In genomic region chr16:85326794-85327181, GRCh38 we compare ENCODE assay signal across 14 cellular contexts.
DNase-seq lines count a peak whose midpoint lies in the region; FAIRE-seq and TF ChIP-seq lines count a peak whose summit lies in the region.
"Had no signal": no experiment of that assay in that cellular context is flagged by ENCODE, and none has a peak within 500 bp of the region (broad histone marks: within the 10 kb centered on the region; RNA-seq: fewer than 3 reads in every experiment).

No MANE protein-coding gene starts in this region.

- H2AFZ ChIP-seq in OCI-LY7 (ENCODE audit: low read length): peak overlapping the region; percentile 74
- H2AFZ ChIP-seq in neuronal stem cell (ENCODE audit: low read length): no peak overlapping the region

- H3K27ac ChIP-seq in OCI-LY7 (ENCODE audit: low read depth, low read length, poor library complexity, severe bottlenecking) (peak overlapping the region; percentile 48), neuronal stem cell (replicated peaks; ENCODE audit: low read length) (no peak overlapping the region), SJCRH30 (no peak overlapping the region)

- peak overlapping the region; percentile 32 to 90 (median 72) for H3K27ac Mint-ChIP-seq in brain

- CTCF ChIA-PET in OCI-LY7 (lab: Charles Lee; ENCODE audit: unreplicated experiment): interaction anchor here (1.4 kb wide), 1 partner anchor 13 kb away, joined by 4 read pairs; no protein-coding TSS in a partner anchor

- H2BK15ac ChIP-seq in neuronal stem cell (ENCODE audit: low read length): peak overlapping the region; percentile 39

- H3K79me2 ChIP-seq in OCI-LY7 (ENCODE audit: insufficient read depth, low read depth, low read length): no peaks in the 10 kb centered on the region

- peak overlapping the region; percentile 2 for H2AK5ac ChIP-seq in neuronal stem cell (ENCODE audit: low read depth, low read length)

- peak overlapping the region; percentile 52 for H2BK120ac ChIP-seq in neuronal stem cell (ENCODE audit: low read depth, low read length)

- no peak overlapping the region for H3K14ac ChIP-seq in neuronal stem cell (ENCODE audit: low read length)

- H3K4me3 ChIP-seq in OCI-LY7 (ENCODE audit: low read depth, low read length, poor library complexity, severe bottlenecking) (peak overlapping the region; percentile 5), neuronal stem cell (ENCODE audit: low read length in 2 of 2) (no peak overlapping the region), SJCRH30 (no peak overlapping the region)

- no peaks in the 10 kb centered on the region for H4K20me1 ChIP-seq in OCI-LY7 (ENCODE audit: insufficient read depth, low read length)

- H3K4ac ChIP-seq in neuronal stem cell (ENCODE audit: low read length): no peak overlapping the region

- POLR2A ChIA-PET in OCI-LY7 (lab: Charles Lee): interaction anchor here (1.8 kb wide), 1 partner anchor 17 kb away, joined by 6 read pairs; no protein-coding TSS in a partner anchor

- H3K4me3 Mint-ChIP-seq in brain: no peak overlapping the region
- H3K4me3 Mint-ChIP-seq: HFFc6 had no signal

- H3K4me1 ChIP-seq in OCI-LY7 (ENCODE audit: insufficient read depth, low read length, poor library complexity, severe bottlenecking) (peaks cover 45% of the 10 kb centered on the region), neuronal stem cell (ENCODE audit: control insufficient read depth in 2 of 2, insufficient read depth in 1 of 2, low read depth in 1 of 2, low read length in 2 of 2) (peaks cover 29 to 38% of the 10 kb centered on the region in 2 donors), SJCRH30 (peaks cover 23% of the 10 kb centered on the region)

- H3K4me2 ChIP-seq in OCI-LY7 (ENCODE audit: low read length): peak overlapping the region; percentile 46
- no peak overlapping the region for H3K4me2 ChIP-seq in neuronal stem cell (ENCODE audit: insufficient read depth, low read length, poor library complexity, severe bottlenecking)

- intact Hi-C loops in OCI-LY7 (cut with micrococcal nuclease; ENCODE audit: unreplicated experiment): no loop called here

- TF ChIP-seq POLR2A in GM12891 (IDR thresholded peaks at IDR 0.05; ENCODE audit: low read depth, low read length): no peak

- no peak overlapping the region for H2BK5ac ChIP-seq in neuronal stem cell (ENCODE audit: low read length)

- TF ChIP-seq CTCF in OCI-LY7 (conservative IDR thresholded peaks at IDR 0.05; ENCODE audit: low read length) (no peak), brain (conservative IDR thresholded peaks at IDR 0.05) (no peak)

- no peaks in the 10 kb centered on the region for H3K9me2 ChIP-seq in OCI-LY7 (ENCODE audit: insufficient read depth, low read length)

- no TSS peak for BruUV-seq in OCI-LY7 (replicated peaks; lab: Mats Ljungman, UMichigan)

- peaks cover 4% of the 10 kb centered on the region for H3K27me3 Mint-ChIP-seq in brain

- no peak overlapping the region for H4K91ac ChIP-seq in neuronal stem cell (ENCODE audit: low read depth, low read length, poor library complexity)

- H3K4me1 Mint-ChIP-seq in brain: peaks cover 62% of the 10 kb centered on the region

- no peak overlapping the region for H2BK12ac ChIP-seq in neuronal stem cell (ENCODE audit: low read length)

- H3K9ac ChIP-seq in neuronal stem cell (ENCODE audit: low read depth, low read length, poor library complexity): no peak overlapping the region

- H3K9me3 ChIP-seq in OCI-LY7 (ENCODE audit: low read length): no peaks in the 10 kb centered on the region
- H3K9me3 ChIP-seq in neuronal stem cell (replicated peaks in 1 of 2; ENCODE audit: control insufficient read depth in 2 of 2, insufficient read depth in 1 of 2, low read depth in 1 of 2, low read length in 2 of 2): no peaks in the 10 kb centered on the region
- H3K9me3 ChIP-seq in SJCRH30 (replicated peaks): no peaks in the 10 kb centered on the region

- FAIRE-seq in GM12891 (lab: Jason Lieb, UNC): peak; percentile 56

- peak overlapping the region; percentile 62 for H3K18ac ChIP-seq in neuronal stem cell (ENCODE audit: low read length)

- H3K23ac ChIP-seq in neuronal stem cell (ENCODE audit: low read depth, low read length, poor library complexity): no peak overlapping the region

- no CpG with 5 or more reads among the region's 8 CpGs for WGBS in neuronal stem cell (ENCODE audit: extremely low coverage in 2 of 2, insufficient read length in 2 of 2, insufficient replicate concordance in 1 of 2), 2 donors

- H3K27me3 ChIP-seq in neuronal stem cell (ENCODE audit: control insufficient read depth in 3 of 3, insufficient read depth in 3 of 3, low read depth in 1 of 3, low read length in 3 of 3): peaks cover 0 to 6% (median 0%) of the 10 kb centered on the region in 3 experiments
- H3K27me3 ChIP-seq in SJCRH30: no peaks in the 10 kb centered on the region

- no peak overlapping the region for H4K8ac ChIP-seq in neuronal stem cell (ENCODE audit: low read depth, low read length)

- DNase-seq in GM12891 (ENCODE audit: insufficient read length, low spot score): no peak
- DNase-seq in OCI-LY7 (ENCODE audit: low spot score): peak; percentile 67
- no peak for DNase-seq in neuronal stem cell (ENCODE audit: low spot score)
- DNase-seq in NCI-H748 (lab: John Stamatoyannopoulos, UW; ENCODE audit: unreplicated experiment): no peak
- no peak for DNase-seq in midbrain (lab: John Stamatoyannopoulos, UW)
- DNase-seq in SJCRH30: no peak
- DNase-seq: COR-L47, HFFc6, NCI-H1930, NCI-H2171, NCI-H82, SIG-M5, SW 1271 had no signal

- no peaks in the 10 kb centered on the region for H3K36me3 ChIP-seq in OCI-LY7 (ENCODE audit: insufficient read depth, low read length)
- no peaks in the 10 kb centered on the region for H3K36me3 ChIP-seq in neuronal stem cell (replicated peaks in 1 of 2; ENCODE audit: control insufficient read depth in 2 of 2, insufficient read depth in 2 of 2, low read length in 2 of 2)
- no peaks in the 10 kb centered on the region for H3K36me3 ChIP-seq in SJCRH30

- no peaks in the 10 kb centered on the region for H3K79me1 ChIP-seq in neuronal stem cell (ENCODE audit: low read depth, low read length)

- H3K9me3 Mint-ChIP-seq in brain: peaks cover 0 to 6% (median 2%) of the 10 kb centered on the region in 5 experiments
- H3K9me3 Mint-ChIP-seq: HFFc6 had no signal

- H3K36me3 Mint-ChIP-seq in brain: no peaks in the 10 kb centered on the region

TF ChIP-seq in GM12891, 5 proteins besides CTCF, POLR2A, EP300 and RAD21:
- TF ChIP-seq PAX5 (IDR thresholded peaks at IDR 0.05; ENCODE audit: insufficient read depth, low read length, severe bottlenecking) (no peak), POU2F2 (IDR thresholded peaks at IDR 0.05; ENCODE audit: low read depth, low read length) (peak; percentile 37; the same call in 1 of the 2 replicates), TAF1 (IDR thresholded peaks at IDR 0.05; ENCODE audit: low read depth, low read length) (no peak), SPI1 (IDR thresholded peaks at IDR 0.05; ENCODE audit: low read depth, low read length) (no peak), POLR2AphosphoS5 (IDR thresholded peaks at IDR 0.05; ENCODE audit: low read depth, low read length) (no peak)
